Comparison of ENCODE assay signal across 19 cellular contexts in the genomic region with DNA sequence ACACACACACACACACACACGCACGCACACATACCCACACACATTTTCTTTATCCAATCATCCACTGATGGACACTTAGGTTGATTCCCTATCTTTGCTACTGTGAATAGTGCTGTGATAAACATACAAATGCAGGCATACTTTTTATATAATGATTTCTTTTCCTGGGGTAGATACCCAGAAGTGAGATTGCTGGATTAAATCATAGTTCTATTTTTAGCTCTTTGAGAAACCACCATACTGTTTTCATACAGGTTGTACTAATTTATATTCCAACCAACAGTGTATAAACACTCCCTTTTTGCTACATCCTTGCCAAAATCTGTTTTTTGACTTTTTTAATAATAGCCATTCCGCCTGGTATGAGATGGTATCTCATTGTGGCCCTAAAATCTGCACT.
DNase-seq lines count a peak whose midpoint lies in the region; ATAC-seq and FAIRE-seq lines count a peak whose summit lies in the region.
"Had no signal": no experiment of that assay in that cellular context is flagged by ENCODE, and none has a peak within 500 bp of the region (broad histone marks: within the 10 kb centered on the region; RNA-seq: fewer than 3 reads in every experiment).

No MANE protein-coding gene starts in this region.

- peak; percentile 9 for FAIRE-seq in GM18507 (lab: Jason Lieb, UNC)
- FAIRE-seq: H1, HepG2 had no signal

- peaks cover 17% of the 10 kb centered on the region for H3K36me3 Mint-ChIP-seq in activated naive CD8-positive, alpha-beta T cell
- H3K36me3 Mint-ChIP-seq in activated naive CD8-positive, alpha-beta T cell treated with anti-CD3 and anti-CD28 coated beads, Interleukin-2, amount 50 U/mL, for 24 hours (ENCODE audit: low read depth), result peaks cover 18% of the 10 kb centered on the region
- H3K36me3 Mint-ChIP-seq in activated naive CD8-positive, alpha-beta T cell treated with anti-CD3 and anti-CD28 coated beads for 36 hours, result peaks cover 18% of the 10 kb centered on the region
- peaks cover 0 to 73% (median 32%) of the 10 kb centered on the region in 3 donors for H3K36me3 Mint-ChIP-seq in naive thymus-derived CD8-positive, alpha-beta T cell

- no peaks in the 10 kb centered on the region for H3K9me3 Mint-ChIP-seq in activated naive CD8-positive, alpha-beta T cell (ENCODE audit: low read depth)
- peaks cover under 1% of the 10 kb centered on the region for H3K9me3 Mint-ChIP-seq in activated naive CD8-positive, alpha-beta T cell treated with anti-CD3 and anti-CD28 coated beads, Interleukin-2, amount 50 U/mL, for 24 hours
- H3K9me3 Mint-ChIP-seq in activated naive CD8-positive, alpha-beta T cell treated with anti-CD3 and anti-CD28 coated beads for 36 hours, result peaks cover 4% of the 10 kb centered on the region
- peaks cover 0 to 4% (median 0%) of the 10 kb centered on the region in 9 donors for H3K9me3 Mint-ChIP-seq in naive thymus-derived CD8-positive, alpha-beta T cell

- no peak for DNase-seq in activated naive CD8-positive, alpha-beta T cell treated with anti-CD3 and anti-CD28 coated beads, Interleukin-2, amount 50 U/mL, for 24 hours
- no peak for DNase-seq in GM18507 (ENCODE audit: extremely low spot score, insufficient read length, low read depth)
- DNase-seq in activated naive CD8-positive, alpha-beta T cell treated with anti-CD3 and anti-CD28 coated beads for 36 hours, result no peak
- DNase-seq in naive thymus-derived CD8-positive, alpha-beta T cell, result no peak
- DNase-seq in NCI-H2081 treated with DMSO at 0.1 percent for 48 hours (lab: John Stamatoyannopoulos, UW), result no peak
- DNase-seq: ACHN, DMS79, MG63, NCI-H1048, NCI-H1436, NCI-H1930, NCI-H2171, NCI-H446 treated with DMSO at 0.1 percent for 48 hours, NCI-H69 had no signal

- H3K4me1 Mint-ChIP-seq in activated naive CD8-positive, alpha-beta T cell (ENCODE audit: low read depth), result no peaks in the 10 kb centered on the region
- H3K4me1 Mint-ChIP-seq in activated naive CD8-positive, alpha-beta T cell treated with anti-CD3 and anti-CD28 coated beads, Interleukin-2, amount 50 U/mL, for 24 hours, result peaks cover 3% of the 10 kb centered on the region
- H3K4me1 Mint-ChIP-seq in activated naive CD8-positive, alpha-beta T cell treated with anti-CD3 and anti-CD28 coated beads for 36 hours, result peaks cover 3% of the 10 kb centered on the region
- peaks cover 0 to 2% (median 0%) of the 10 kb centered on the region in 4 donors for H3K4me1 Mint-ChIP-seq in naive thymus-derived CD8-positive, alpha-beta T cell

- peak overlapping the region; percentile 7 for H3K27ac Mint-ChIP-seq in activated naive CD8-positive, alpha-beta T cell
- H3K27ac Mint-ChIP-seq in activated naive CD8-positive, alpha-beta T cell treated with anti-CD3 and anti-CD28 coated beads, Interleukin-2, amount 50 U/mL, for 24 hours, result no peak overlapping the region
- peak overlapping the region; percentile 6 for H3K27ac Mint-ChIP-seq in activated naive CD8-positive, alpha-beta T cell treated with anti-CD3 and anti-CD28 coated beads for 36 hours
- peak overlapping the region in 8 of 10 donors; percentile 1 to 61 (median 24) for H3K27ac Mint-ChIP-seq in naive thymus-derived CD8-positive, alpha-beta T cell

- H3K4me3 Mint-ChIP-seq in activated naive CD8-positive, alpha-beta T cell, result no peak overlapping the region
- no peak overlapping the region for H3K4me3 Mint-ChIP-seq in activated naive CD8-positive, alpha-beta T cell treated with anti-CD3 and anti-CD28 coated beads, Interleukin-2, amount 50 U/mL, for 24 hours
- no peak overlapping the region for H3K4me3 Mint-ChIP-seq in activated naive CD8-positive, alpha-beta T cell treated with anti-CD3 and anti-CD28 coated beads for 36 hours
- no peak overlapping the region for H3K4me3 Mint-ChIP-seq in naive thymus-derived CD8-positive, alpha-beta T cell

- ATAC-seq in activated naive CD8-positive, alpha-beta T cell treated with anti-CD3 and anti-CD28 coated beads, Interleukin-2, amount 50 U/mL, for 24 hours, result no peak
- no peak for ATAC-seq in naive thymus-derived CD8-positive, alpha-beta T cell
- ATAC-seq in GM21786 (IDR thresholded peaks at IDR 0.05; ENCODE audit: unreplicated experiment), result no peak
- ATAC-seq: HepG2, Right ventricle myocardium inferior had no signal

- H3K27me3 Mint-ChIP-seq in activated naive CD8-positive, alpha-beta T cell, result no peaks in the 10 kb centered on the region
- no peaks in the 10 kb centered on the region for H3K27me3 Mint-ChIP-seq in activated naive CD8-positive, alpha-beta T cell treated with anti-CD3 and anti-CD28 coated beads, Interleukin-2, amount 50 U/mL, for 24 hours
- H3K27me3 Mint-ChIP-seq in activated naive CD8-positive, alpha-beta T cell treated with anti-CD3 and anti-CD28 coated beads for 36 hours, result no peaks in the 10 kb centered on the region
- H3K27me3 Mint-ChIP-seq in naive thymus-derived CD8-positive, alpha-beta T cell, result no peaks in the 10 kb centered on the region

- POLR2A ChIA-PET in naive thymus-derived CD8-positive, alpha-beta T cell (lab: Charles Lee), result no interaction called here
